10 cellular contexts compared by ENCODE assay signal in the genomic region with DNA sequence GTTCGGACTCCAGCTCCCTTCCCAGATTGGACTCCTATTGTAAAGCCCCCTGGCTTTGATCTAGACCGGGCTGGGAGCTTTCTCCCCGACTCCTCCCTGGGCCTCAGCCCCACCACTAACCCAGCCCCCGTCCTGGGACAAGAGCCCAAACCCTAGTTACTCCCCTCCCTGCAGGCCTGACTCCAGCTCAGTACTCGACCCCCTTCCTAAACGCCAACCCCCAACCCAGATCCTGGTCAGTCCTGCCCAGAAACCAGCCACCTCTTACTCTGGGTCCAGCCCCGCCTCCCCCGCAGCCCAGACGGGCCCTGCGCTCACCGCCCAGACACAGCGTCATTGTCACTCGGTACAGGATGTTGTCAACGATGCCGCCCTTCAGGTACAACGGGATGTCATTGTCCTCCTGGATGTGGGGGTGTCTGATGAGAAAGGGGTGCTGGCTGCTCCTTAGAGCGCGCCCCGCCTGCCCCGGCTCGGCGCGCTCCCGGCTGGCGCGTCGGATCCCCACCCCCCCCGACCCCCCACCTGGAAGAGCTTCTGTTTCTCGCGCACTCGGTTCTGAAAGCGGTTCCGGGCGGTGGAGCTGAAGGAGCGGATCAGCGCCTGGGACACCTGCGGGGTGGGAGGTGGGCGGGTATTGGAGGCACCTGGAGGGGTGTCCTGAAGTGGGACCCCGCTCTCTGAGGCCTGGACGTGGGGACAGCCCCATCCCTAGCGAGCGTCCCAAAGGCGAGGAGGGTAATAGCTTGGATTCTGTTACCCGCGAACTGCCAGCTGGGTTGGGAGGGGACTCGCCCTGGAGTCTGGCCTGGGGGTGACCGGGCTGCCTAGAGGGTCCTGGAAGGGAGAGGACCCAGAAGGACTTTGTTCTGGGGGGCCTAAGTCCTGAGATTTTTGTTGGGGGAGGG. TPM values are rescaled to one million over a fixed set of nuclear protein-coding genes. Genes with fewer than 3 reads are reported as not detected.
DNase-seq lines count a peak whose midpoint lies in the region; ATAC-seq and TF ChIP-seq lines count a peak whose summit lies in the region.
"Had no signal": no experiment of that assay in that cellular context is flagged by ENCODE, and none has a peak within 500 bp of the region (broad histone marks: within the 10 kb centered on the region; RNA-seq: fewer than 3 reads in every experiment).

No MANE protein-coding gene starts in this region.

- TF ChIP-seq CTCF in foreskin keratinocyte (conservative IDR thresholded peaks at IDR 0.05), result no peak

- H3K27ac ChIP-seq in foreskin keratinocyte, result no peak overlapping the region

- intact Hi-C loops in sciatic nerve (cut with DNase I), result no loop called here

- H3K27me3 ChIP-seq in iPS-15b (ENCODE audit: control insufficient read depth, insufficient read depth, low read length), result no peaks in the 10 kb centered on the region
- H3K27me3 ChIP-seq in foreskin keratinocyte, result no peaks in the 10 kb centered on the region

- peaks cover 2% of the 10 kb centered on the region for H3K4me1 ChIP-seq in iPS-15b (ENCODE audit: control insufficient read depth, insufficient read depth, low read length)
- peaks cover 9% of the 10 kb centered on the region for H3K4me1 ChIP-seq in foreskin keratinocyte

- peaks cover 28% of the 10 kb centered on the region for H3K36me3 ChIP-seq in iPS-15b (ENCODE audit: control insufficient read depth, insufficient read depth, low read length)

- H3K9me3 ChIP-seq in iPS-15b (ENCODE audit: control insufficient read depth, insufficient read depth, low read length), result no peaks in the 10 kb centered on the region

- DNase-seq in EH (ENCODE audit: low read depth), result peak; percentile 37
- peak; percentile 74 for DNase-seq in cerebellum (ENCODE audit: low spot score)
- DNase-seq in sciatic nerve (ENCODE audit: low spot score), result peak; percentile 79
- no peak for DNase-seq in foreskin keratinocyte
- no peak for DNase-seq in COLO668 (lab: John Stamatoyannopoulos, UW; ENCODE audit: unreplicated experiment)
- no peak for DNase-seq in activated gamma-delta T cell treated with Interleukin-2 at 50 U/mL for 16 hours
- DNase-seq: activated CD8-positive, alpha-beta T cell treated with anti-CD3 and anti-CD28 coated beads for 36 hours; CD8-positive, alpha-beta memory T cell had no signal

- ATAC-seq in sciatic nerve (peak; percentile 79), foreskin keratinocyte (no peak), HG02870 (IDR thresholded peaks at IDR 0.05; ENCODE audit: unreplicated experiment) (no peak)
- ATAC-seq: activated CD8-positive, alpha-beta T cell treated with anti-CD3 and anti-CD28 coated beads for 36 hours had no signal

- H3K4me3 ChIP-seq in iPS-15b (ENCODE audit: low read depth, low read length), result peak overlapping the region; percentile 38

- H3K9ac ChIP-seq in iPS-15b (ENCODE audit: low read depth, low read length), result peak overlapping the region; percentile 54

RNA-seq across cellular contexts. Expression of a gene that starts 0.8 kb away (rescaled TPM):
- total RNA-seq in cerebellum (1.8 TPM), sciatic nerve (71.6 TPM), foreskin keratinocyte (1.2 and 1.6 TPM in 2 replicates)
- polyA plus RNA-seq in foreskin keratinocyte, result 1.2 and 2.6 TPM in 2 replicates
- total RNA-seq: activated CD8-positive, alpha-beta T cell treated with anti-CD3 and anti-CD28 coated beads for 36 hours; CD8-positive, alpha-beta memory T cell had no signal
- polyA plus RNA-seq: CD8-positive, alpha-beta memory T cell had no signal

RNA-seq across cellular contexts. Expression of a gene that starts 11.5 kb away (rescaled TPM):
- total RNA-seq in cerebellum (89.6 TPM), sciatic nerve (534 TPM), foreskin keratinocyte (741 and 844 TPM in 2 replicates)
- 1,017 and 1,104 TPM in 2 replicates for polyA plus RNA-seq in foreskin keratinocyte

RNA-seq across cellular contexts. Expression of a gene that starts 36.1 kb away (rescaled TPM):
- total RNA-seq in cerebellum (145 TPM), sciatic nerve (173 TPM), foreskin keratinocyte (195 and 196 TPM in 2 replicates)
- polyA plus RNA-seq in foreskin keratinocyte, result 194 and 197 TPM in 2 replicates

RNA-seq across cellular contexts. Expression of a gene that starts 36.7 kb away (rescaled TPM):
- total RNA-seq in cerebellum, result 58.7 TPM
- total RNA-seq in sciatic nerve, result 60.5 TPM
- total RNA-seq in foreskin keratinocyte, result 116 and 128 TPM in 2 replicates
- polyA plus RNA-seq in foreskin keratinocyte, result 93.5 and 95.2 TPM in 2 replicates

RNA-seq across cellular contexts. Expression of a gene that starts 40.5 kb away (rescaled TPM):
- not detected for total RNA-seq in cerebellum
- total RNA-seq in sciatic nerve, result not detected
- total RNA-seq in foreskin keratinocyte, result not detected in 2 replicates
- not detected in 2 replicates for polyA plus RNA-seq in foreskin keratinocyte
- total RNA-seq: activated CD8-positive, alpha-beta T cell treated with anti-CD3 and anti-CD28 coated beads for 36 hours; CD8-positive, alpha-beta memory T cell had no signal
- polyA plus RNA-seq: CD8-positive, alpha-beta memory T cell had no signal

Comparison
In these comparisons a context has a peak if more than half of its experiments do, and no peak if none do; other contexts are left out.
1. DNase-seq: peak in EH (single experiment), cerebellum (single experiment) and sciatic nerve (single experiment); none in foreskin keratinocyte (0 of 2), COLO668 (single experiment) and activated gamma-delta T cell treated with Interleukin-2 at 50 U/mL for 16 hours (single experiment).
2. RNA of a gene that starts 0.8 kb away (total RNA-seq): 71.6 TPM in sciatic nerve (single experiment); 1.8 TPM in cerebellum (single experiment) and 1.2 to 1.6 TPM in foreskin keratinocyte; every median in the first group is over 10 times any median in the second.